In the genomic region with DNA sequence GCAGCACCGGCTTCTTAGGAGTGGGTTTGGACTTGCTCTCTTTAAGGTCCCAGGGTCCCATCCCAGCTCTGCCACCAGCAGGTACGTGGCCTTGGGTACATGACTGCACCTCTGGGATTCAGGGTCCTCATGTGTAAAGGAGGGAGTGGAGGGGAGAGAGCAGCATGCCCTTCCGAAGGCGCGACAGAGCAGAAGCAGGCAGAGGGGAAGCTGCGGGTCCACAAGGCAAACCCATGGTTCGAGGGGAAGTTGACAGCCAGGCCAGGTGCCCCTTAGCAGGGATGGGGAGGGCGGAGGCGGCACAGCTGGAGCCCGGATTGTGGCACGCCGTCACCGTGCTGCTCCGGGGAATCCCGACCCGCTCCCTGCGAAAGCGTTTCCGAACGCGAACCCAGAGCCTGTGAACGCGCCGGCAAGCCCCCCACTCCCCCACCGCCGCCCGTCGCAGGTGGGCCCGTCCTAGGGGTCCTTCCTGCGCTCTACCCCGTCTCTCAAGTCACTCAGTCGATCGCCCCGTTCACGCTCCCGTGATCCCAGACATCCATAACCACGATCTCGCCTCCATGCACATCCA, we compare ENCODE assay signal across 14 cellular contexts. TPM values are rescaled to one million over a fixed set of nuclear protein-coding genes. Genes with fewer than 3 reads are reported as not detected.
DNase-seq lines count a peak whose midpoint lies in the region; ATAC-seq and TF ChIP-seq lines count a peak whose summit lies in the region.
"Had no signal": no experiment of that assay in that cellular context is flagged by ENCODE, and none has a peak within 500 bp of the region (broad histone marks: within the 10 kb centered on the region; RNA-seq: fewer than 3 reads in every experiment).

No MANE protein-coding gene starts in this region.

- ATAC-seq in lower lobe of right lung: no peak
- no peak for ATAC-seq in CD4-positive, alpha-beta T cell (ENCODE audit: poor library complexity)
- ATAC-seq: left lobe of liver had no signal

- H3K27me3 ChIP-seq in breast epithelium (peaks cover 12 to 13% of the 10 kb centered on the region in 2 donors), colonic mucosa (peaks cover 47% of the 10 kb centered on the region), lower lobe of right lung (ENCODE audit: low read depth) (peaks cover 46% of the 10 kb centered on the region), tibial nerve (peaks cover 3 to 32% of the 10 kb centered on the region in 2 donors), brain microvascular endothelial cell (replicated peaks) (no peaks in the 10 kb centered on the region)
- H3K27me3 ChIP-seq in CD4-positive, alpha-beta T cell (ENCODE audit: control insufficient read depth, insufficient read depth, low read length): peaks cover 43% of the 10 kb centered on the region

- no peak for TF ChIP-seq POLR2A in breast epithelium (IDR thresholded peaks at IDR 0.05)
- no peak for TF ChIP-seq POLR2A in tibial nerve (IDR thresholded peaks at IDR 0.05)

- H3K27ac Mint-ChIP-seq in MCF 10A (ENCODE audit: low read depth, unreplicated experiment): no peak overlapping the region
- no peak overlapping the region for H3K27ac Mint-ChIP-seq in CD4-positive, alpha-beta T cell
- H3K27ac Mint-ChIP-seq in activated CD4-positive, alpha-beta T cell treated with anti-CD3 and anti-CD28 coated beads, Interleukin-2, amount 10 ng/mL, durations not matched to agents 7 days and 5 days: no peak overlapping the region

- in situ Hi-C loops in brain microvascular endothelial cell (cut with HindIII; ENCODE audit: low pct_ligation_motif_present, low sequenced_read_pairs): no loop called here

- H3K36me3 Mint-ChIP-seq in MCF 10A (ENCODE audit: insufficient read depth, unreplicated experiment): peaks cover 11% of the 10 kb centered on the region
- no peaks in the 10 kb centered on the region for H3K36me3 Mint-ChIP-seq in CD4-positive, alpha-beta T cell (ENCODE audit: low read depth)
- no peaks in the 10 kb centered on the region for H3K36me3 Mint-ChIP-seq in activated CD4-positive, alpha-beta T cell treated with anti-CD3 and anti-CD28 coated beads, Interleukin-2, amount 10 ng/mL, durations not matched to agents 7 days and 5 days (ENCODE audit: low read depth)

- no peaks in the 10 kb centered on the region for H3K4me1 Mint-ChIP-seq in MCF 10A (ENCODE audit: insufficient read depth, unreplicated experiment)
- peaks cover 12% of the 10 kb centered on the region for H3K4me1 Mint-ChIP-seq in CD4-positive, alpha-beta T cell (ENCODE audit: low read depth)
- peaks cover 7% of the 10 kb centered on the region for H3K4me1 Mint-ChIP-seq in activated CD4-positive, alpha-beta T cell treated with anti-CD3 and anti-CD28 coated beads, Interleukin-2, amount 10 ng/mL, durations not matched to agents 7 days and 5 days

- TF ChIP-seq EP300 in tibial nerve (IDR thresholded peaks at IDR 0.05): no peak

- no peak for DNase-seq in breast epithelium (ENCODE audit: low spot score in 2 of 2)
- DNase-seq in MCF 10A (ENCODE audit: unreplicated experiment): no peak
- DNase-seq in colonic mucosa: no peak
- peak; percentile 44 for DNase-seq in lower lobe of right lung
- no peak for DNase-seq in tibial nerve (ENCODE audit: low spot score in 2 of 2)
- DNase-seq in CD4-positive, alpha-beta T cell: no peak
- no peak for DNase-seq in brain microvascular endothelial cell
- DNase-seq in activated CD4-positive, alpha-beta T cell treated with anti-CD3 and anti-CD28 coated beads, Interleukin-2, amount 10 ng/mL, durations not matched to agents 7 days and 5 days: no peak
- DNase-seq: NCI-H1436 treated with DMSO at 0.1 percent for 48 hours, NCI-H510A, T-helper 9 cell had no signal

- H3K27ac ChIP-seq in breast epithelium (peak overlapping the region; percentile 54 to 94), colonic mucosa (no peak overlapping the region), lower lobe of right lung (peak overlapping the region; percentile 89), tibial nerve (peak overlapping the region in 3 of 4 donors; percentile 89 to 98 (median 96)), brain microvascular endothelial cell (no peak overlapping the region)
- H3K27ac ChIP-seq in CD4-positive, alpha-beta T cell (ENCODE audit: low read depth, low read length): no peak overlapping the region

- H3K9ac ChIP-seq in colonic mucosa (ENCODE audit: low read depth in 2 of 2, low read length in 2 of 2): peak overlapping the region; percentile 12 to 51

- H3K36me3 ChIP-seq in breast epithelium: no peaks in the 10 kb centered on the region
- H3K36me3 ChIP-seq in colonic mucosa: no peaks in the 10 kb centered on the region
- no peaks in the 10 kb centered on the region for H3K36me3 ChIP-seq in lower lobe of right lung
- peaks cover 0 to 5% (median 0%) of the 10 kb centered on the region in 3 donors for H3K36me3 ChIP-seq in tibial nerve
- no peaks in the 10 kb centered on the region for H3K36me3 ChIP-seq in brain microvascular endothelial cell (replicated peaks)

- POLR2A ChIA-PET in MCF 10A (lab: Yijun Ruan, JAX): interaction anchor here (0.7 kb wide), 1 partner anchor 303 kb away, joined by 3 read pairs; no protein-coding TSS in a partner anchor
- POLR2A ChIA-PET in CD4-positive, alpha-beta T cell (lab: Charles Lee): no interaction called here
- POLR2A ChIA-PET in activated CD4-positive, alpha-beta T cell treated with anti-CD3 and anti-CD28 coated beads, Interleukin-2, amount 10 ng/mL, durations not matched to agents 7 days and 5 days (lab: Charles Lee): no interaction called here

- H3K4me1 ChIP-seq in breast epithelium (peaks cover 0 to 3% of the 10 kb centered on the region in 2 donors), colonic mucosa (peaks cover 8% of the 10 kb centered on the region), lower lobe of right lung (peaks cover 31% of the 10 kb centered on the region), tibial nerve (peaks cover 0 to 65% (median 31%) of the 10 kb centered on the region in 4 donors)

- TF ChIP-seq CTCF in breast epithelium (IDR thresholded peaks at IDR 0.05) (no peak), MCF 10A (IDR thresholded peaks at IDR 0.05; ENCODE audit: unreplicated experiment) (no peak), colonic mucosa (IDR thresholded peaks at IDR 0.05) (no peak), lower lobe of right lung (IDR thresholded peaks at IDR 0.05) (no peak), tibial nerve (IDR thresholded peaks at IDR 0.05) (no peak), brain microvascular endothelial cell (IDR thresholded peaks at IDR 0.05; ENCODE audit: low read depth, low read length, missing control alignments) (no peak)
- TF ChIP-seq CTCF in CD4-positive, alpha-beta T cell (IDR thresholded peaks at IDR 0.05): no peak

- intact Hi-C loops in breast epithelium (cut with DNase I; ENCODE audit: low total_unique reads): no loop called here
- intact Hi-C loops in MCF 10A (cut with micrococcal nuclease): no loop called here
- intact Hi-C loops in colonic mucosa (cut with DNase I): no loop called here
- intact Hi-C loops in lower lobe of right lung (cut with DNase I): no loop called here
- intact Hi-C loops in CD4-positive, alpha-beta T cell (cut with DNase I, micrococcal nuclease): no loop called here

- H3K27me3 Mint-ChIP-seq in MCF 10A (ENCODE audit: insufficient read depth, unreplicated experiment): no peaks in the 10 kb centered on the region
- peaks cover 58% of the 10 kb centered on the region for H3K27me3 Mint-ChIP-seq in CD4-positive, alpha-beta T cell
- H3K27me3 Mint-ChIP-seq in activated CD4-positive, alpha-beta T cell treated with anti-CD3 and anti-CD28 coated beads, Interleukin-2, amount 10 ng/mL, durations not matched to agents 7 days and 5 days: peaks cover 34% of the 10 kb centered on the region

- no peaks in the 10 kb centered on the region for H3K9me3 Mint-ChIP-seq in MCF 10A (ENCODE audit: unreplicated experiment)
- H3K9me3 Mint-ChIP-seq in CD4-positive, alpha-beta T cell: no peaks in the 10 kb centered on the region
- H3K9me3 Mint-ChIP-seq in activated CD4-positive, alpha-beta T cell treated with anti-CD3 and anti-CD28 coated beads, Interleukin-2, amount 10 ng/mL, durations not matched to agents 7 days and 5 days: no peaks in the 10 kb centered on the region

- BruUV-seq in MCF 10A (replicated peaks; lab: Mats Ljungman, UMichigan): no TSS peak

- H3K9me3 ChIP-seq in breast epithelium (no peaks in the 10 kb centered on the region), colonic mucosa (no peaks in the 10 kb centered on the region), lower lobe of right lung (no peaks in the 10 kb centered on the region), tibial nerve (no peaks in the 10 kb centered on the region)
- no peaks in the 10 kb centered on the region for H3K9me3 ChIP-seq in CD4-positive, alpha-beta T cell (ENCODE audit: control insufficient read depth, low read length)

- H3K4me3 ChIP-seq in breast epithelium (peak overlapping the region in 1 of 3 donors; percentile 95), colonic mucosa (no peak overlapping the region), lower lobe of right lung (peak overlapping the region; percentile 67), tibial nerve (peak overlapping the region in 1 of 4 donors; percentile 74), brain microvascular endothelial cell (ENCODE audit: low read depth, low read length) (no peak overlapping the region)

- CTCF ChIA-PET in MCF 10A (lab: Yijun Ruan, JAX): no interaction called here
- CTCF ChIA-PET in CD4-positive, alpha-beta T cell (lab: Charles Lee): interaction anchor here (0.5 kb wide), 1 partner anchor 241 kb away, joined by 4 read pairs; no protein-coding TSS in a partner anchor
- CTCF ChIA-PET in activated CD4-positive, alpha-beta T cell treated with anti-CD3 and anti-CD28 coated beads, Interleukin-2, amount 10 ng/mL, durations not matched to agents 7 days and 5 days (lab: Charles Lee): no interaction called here

- H3K4me3 Mint-ChIP-seq in MCF 10A (ENCODE audit: unreplicated experiment): no peak overlapping the region
- no peak overlapping the region for H3K4me3 Mint-ChIP-seq in CD4-positive, alpha-beta T cell
- no peak overlapping the region for H3K4me3 Mint-ChIP-seq in activated CD4-positive, alpha-beta T cell treated with anti-CD3 and anti-CD28 coated beads, Interleukin-2, amount 10 ng/mL, durations not matched to agents 7 days and 5 days

- WGBS in tibial nerve, 2 donors: 80 to 83% methylated on average over 31 to 38 of the region's 38 CpGs

RNA-seq across cellular contexts. Expression of a gene that starts 4.1 kb away (rescaled TPM):
- total RNA-seq in breast epithelium: 1 to 10 TPM; 4.8 to 8.5 (median 5.7) TPM
- 1.5 and 4.3 TPM in 2 replicates for total RNA-seq in MCF 10A (2022)
- 1 to 10 TPM; 5.0 to 5.3 TPM for total RNA-seq in colonic mucosa
- total RNA-seq in lower lobe of right lung: 83.3 TPM
- total RNA-seq in tibial nerve: 10 to 100 TPM; 23.2 to 42.0 (median 26.5) TPM
- total RNA-seq in CD4-positive, alpha-beta T cell: under 1 TPM in 1 of 2 experiments, not detected in 1; 0.06 TPM
- total RNA-seq in activated CD4-positive, alpha-beta T cell treated with anti-CD3 and anti-CD28 coated beads, Interleukin-2, amount 10 ng/mL, durations not matched to agents 7 days and 5 days: not detected
- total RNA-seq: dermis microvascular lymphatic vessel endothelial cell had no signal

RNA-seq across cellular contexts. Expression of a gene that starts 56.7 kb away (rescaled TPM):
- under 1 TPM in 1 of 3 donors, not detected in 2; 0.80 TPM for total RNA-seq in breast epithelium
- total RNA-seq in MCF 10A (2022): not detected in 2 replicates
- total RNA-seq in colonic mucosa: not detected
- total RNA-seq in lower lobe of right lung: 22.3 TPM
- total RNA-seq in tibial nerve: not detected
- total RNA-seq in CD4-positive, alpha-beta T cell: not detected
- total RNA-seq in activated CD4-positive, alpha-beta T cell treated with anti-CD3 and anti-CD28 coated beads, Interleukin-2, amount 10 ng/mL, durations not matched to agents 7 days and 5 days: not detected
- total RNA-seq: dermis microvascular lymphatic vessel endothelial cell, left lobe of liver, RPMI7951 had no signal

Comparison
In these comparisons a context has a peak if more than half of its experiments do, and no peak if none do; other contexts are left out.
1. H3K27ac ChIP-seq: peak in breast epithelium (2 of 2), lower lobe of right lung (single experiment) and tibial nerve (3 of 4); none in colonic mucosa (single experiment), CD4-positive, alpha-beta T cell (single experiment) and brain microvascular endothelial cell (single experiment).
2. RNA of a gene that starts 56.7 kb away (total RNA-seq): 22.3 TPM in lower lobe of right lung (single experiment); not detected in colonic mucosa, 0.80 TPM in breast epithelium, not detected in MCF 10A, not detected in tibial nerve, not detected in CD4-positive, alpha-beta T cell and not detected in activated CD4-positive, alpha-beta T cell treated with anti-CD3 and anti-CD28 coated beads, Interleukin-2, amount 10 ng/mL, durations not matched to agents 7 days and 5 days; every median in the first group is over 10 times any median in the second.